Comparison of ENCODE assay signal across 4 cellular contexts in the genomic region with DNA sequence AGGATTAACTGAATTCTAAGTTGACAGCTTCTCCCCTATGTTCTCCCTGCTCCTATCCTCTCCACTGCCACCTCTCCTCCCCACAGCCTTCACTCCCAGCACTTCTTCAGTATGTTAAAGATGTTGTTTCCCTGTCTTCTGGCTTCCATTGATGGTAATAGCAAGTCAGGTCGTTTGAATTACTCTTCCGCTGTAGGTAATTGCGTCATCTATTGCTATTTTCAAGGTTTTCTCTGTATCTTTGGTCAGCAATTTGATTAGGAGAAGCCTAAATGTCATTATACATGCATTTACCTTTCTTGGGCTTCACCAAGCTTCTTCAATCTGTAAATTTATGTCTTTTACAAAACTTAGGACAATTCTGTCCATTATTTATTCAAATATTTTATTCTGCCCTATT.
TF ChIP-seq lines count a peak whose summit lies in the region.

No MANE protein-coding gene starts in this region.

TF ChIP-seq in HepG2, 621 proteins besides CTCF, POLR2A, EP300 and RAD21:
- TF ChIP-seq ATF7 (IDR thresholded peaks at IDR 0.05) (peak; percentile 69), ATF7 (CRISPR knock-in tag; IDR thresholded peaks at IDR 0.05) (no peak), JARID2 (CRISPR knock-in tag; IDR thresholded peaks at IDR 0.05; ENCODE audit: insufficient replicate concordance) (no peak), THYN1 (CRISPR knock-in tag; IDR thresholded peaks at IDR 0.05; ENCODE audit: borderline replicate concordance, low read depth) (no peak)
- TF ChIP-seq, protein P1, sequence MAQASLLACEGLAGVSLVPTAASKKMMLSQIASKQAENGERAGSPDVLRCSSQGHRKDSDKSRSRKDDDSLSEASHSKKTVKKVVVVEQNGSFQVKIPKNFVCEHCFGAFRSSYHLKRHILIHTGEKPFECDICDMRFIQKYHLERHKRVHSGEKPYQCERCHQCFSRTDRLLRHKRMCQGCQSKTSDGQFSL (CRISPR knock-in tag; IDR thresholded peaks at IDR 0.05), result no peak
TF ChIP-seq in HepG2: peak in this region for 1.

TF ChIP-seq in GM23338, 12 proteins besides CTCF, POLR2A, EP300 and RAD21 (continues in another document):
- no peak for TF ChIP-seq JUNB (IDR thresholded peaks at IDR 0.05; ENCODE audit: unreplicated experiment)
- no peak for TF ChIP-seq EZH2 (IDR thresholded peaks at IDR 0.05; ENCODE audit: low read depth, unreplicated experiment)
- no peak for TF ChIP-seq POLR2AphosphoS5 (IDR thresholded peaks at IDR 0.05; ENCODE audit: low read depth)
- TF ChIP-seq, protein P2, sequence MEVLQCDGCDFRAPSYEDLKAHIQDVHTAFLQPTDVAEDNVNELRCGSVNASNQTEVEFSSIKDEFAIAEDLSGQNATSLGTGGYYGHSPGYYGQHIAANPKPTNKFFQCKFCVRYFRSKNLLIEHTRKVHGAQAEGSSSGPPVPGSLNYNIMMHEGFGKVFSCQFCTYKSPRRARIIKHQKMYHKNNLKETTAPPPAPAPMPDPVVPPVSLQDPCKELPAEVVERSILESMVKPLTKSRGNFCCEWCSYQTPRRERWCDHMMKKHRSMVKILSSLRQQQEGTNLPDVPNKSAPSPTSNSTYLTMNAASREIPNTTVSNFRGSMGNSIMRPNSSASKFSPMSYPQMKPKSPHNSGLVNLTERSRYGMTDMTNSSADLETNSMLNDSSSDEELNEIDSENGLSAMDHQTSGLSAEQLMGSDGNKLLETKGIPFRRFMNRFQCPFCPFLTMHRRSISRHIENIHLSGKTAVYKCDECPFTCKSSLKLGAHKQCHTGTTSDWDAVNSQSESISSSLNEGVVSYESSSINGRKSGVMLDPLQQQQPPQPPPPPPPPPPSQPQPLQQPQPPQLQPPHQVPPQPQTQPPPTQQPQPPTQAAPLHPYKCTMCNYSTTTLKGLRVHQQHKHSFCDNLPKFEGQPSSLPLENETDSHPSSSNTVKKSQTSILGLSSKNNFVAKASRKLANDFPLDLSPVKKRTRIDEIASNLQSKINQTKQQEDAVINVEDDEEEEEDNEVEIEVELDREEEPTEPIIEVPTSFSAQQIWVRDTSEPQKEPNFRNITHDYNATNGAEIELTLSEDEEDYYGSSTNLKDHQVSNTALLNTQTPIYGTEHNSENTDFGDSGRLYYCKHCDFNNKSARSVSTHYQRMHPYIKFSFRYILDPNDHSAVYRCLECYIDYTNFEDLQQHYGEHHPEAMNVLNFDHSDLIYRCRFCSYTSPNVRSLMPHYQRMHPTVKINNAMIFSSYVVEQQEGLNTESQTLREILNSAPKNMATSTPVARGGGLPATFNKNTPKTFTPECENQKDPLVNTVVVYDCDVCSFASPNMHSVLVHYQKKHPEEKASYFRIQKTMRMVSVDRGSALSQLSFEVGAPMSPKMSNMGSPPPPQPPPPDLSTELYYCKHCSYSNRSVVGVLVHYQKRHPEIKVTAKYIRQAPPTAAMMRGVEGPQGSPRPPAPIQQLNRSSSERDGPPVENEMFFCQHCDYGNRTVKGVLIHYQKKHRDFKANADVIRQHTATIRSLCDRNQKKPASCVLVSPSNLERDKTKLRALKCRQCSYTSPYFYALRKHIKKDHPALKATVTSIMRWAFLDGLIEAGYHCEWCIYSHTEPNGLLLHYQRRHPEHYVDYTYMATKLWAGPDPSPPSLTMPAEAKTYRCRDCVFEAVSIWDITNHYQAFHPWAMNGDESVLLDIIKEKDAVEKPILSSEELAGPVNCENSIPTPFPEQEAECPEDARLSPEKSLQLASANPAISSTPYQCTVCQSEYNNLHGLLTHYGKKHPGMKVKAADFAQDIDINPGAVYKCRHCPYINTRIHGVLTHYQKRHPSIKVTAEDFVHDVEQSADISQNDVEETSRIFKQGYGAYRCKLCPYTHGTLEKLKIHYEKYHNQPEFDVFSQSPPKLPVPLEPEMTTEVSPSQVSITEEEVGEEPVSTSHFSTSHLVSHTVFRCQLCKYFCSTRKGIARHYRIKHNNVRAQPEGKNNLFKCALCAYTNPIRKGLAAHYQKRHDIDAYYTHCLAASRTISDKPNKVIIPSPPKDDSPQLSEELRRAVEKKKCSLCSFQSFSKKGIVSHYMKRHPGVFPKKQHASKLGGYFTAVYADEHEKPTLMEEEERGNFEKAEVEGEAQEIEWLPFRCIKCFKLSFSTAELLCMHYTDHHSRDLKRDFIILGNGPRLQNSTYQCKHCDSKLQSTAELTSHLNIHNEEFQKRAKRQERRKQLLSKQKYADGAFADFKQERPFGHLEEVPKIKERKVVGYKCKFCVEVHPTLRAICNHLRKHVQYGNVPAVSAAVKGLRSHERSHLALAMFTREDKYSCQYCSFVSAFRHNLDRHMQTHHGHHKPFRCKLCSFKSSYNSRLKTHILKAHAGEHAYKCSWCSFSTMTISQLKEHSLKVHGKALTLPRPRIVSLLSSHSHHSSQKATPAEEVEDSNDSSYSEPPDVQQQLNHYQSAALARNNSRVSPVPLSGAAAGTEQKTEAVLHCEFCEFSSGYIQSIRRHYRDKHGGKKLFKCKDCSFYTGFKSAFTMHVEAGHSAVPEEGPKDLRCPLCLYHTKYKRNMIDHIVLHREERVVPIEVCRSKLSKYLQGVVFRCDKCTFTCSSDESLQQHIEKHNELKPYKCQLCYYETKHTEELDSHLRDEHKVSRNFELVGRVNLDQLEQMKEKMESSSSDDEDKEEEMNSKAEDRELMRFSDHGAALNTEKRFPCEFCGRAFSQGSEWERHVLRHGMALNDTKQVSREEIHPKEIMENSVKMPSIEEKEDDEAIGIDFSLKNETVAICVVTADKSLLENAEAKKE (CRISPR knock-in tag; IDR thresholded peaks at IDR 0.05), result no peak
- no peak for TF ChIP-seq NANOG (IDR thresholded peaks at IDR 0.05; ENCODE audit: borderline replicate concordance)

TF ChIP-seq in H1, 55 proteins besides CTCF, POLR2A, EP300 and RAD21:
- peak; percentile 58; the same call in 1 of the 2 replicates for TF ChIP-seq CEBPB (IDR thresholded peaks at IDR 0.05; ENCODE audit: low read depth, low read length)
- no peak for TF ChIP-seq NRF1 (IDR thresholded peaks at IDR 0.05; ENCODE audit: low read depth, low read length)
TF ChIP-seq in H1: peak in this region for 1.

TF ChIP-seq in SK-N-SH, 30 proteins besides CTCF, POLR2A, EP300 and RAD21:
- no peak for TF ChIP-seq RXRA (IDR thresholded peaks at IDR 0.05; ENCODE audit: borderline replicate concordance, low read depth)
- no peak for TF ChIP-seq EZH2phosphoT487 (IDR thresholded peaks at IDR 0.05; ENCODE audit: borderline replicate concordance, low read depth)
- TF ChIP-seq TCF12 (IDR thresholded peaks at IDR 0.05), result no peak
- TF ChIP-seq MEF2A (IDR thresholded peaks at IDR 0.05; ENCODE audit: borderline replicate concordance, low read depth), result no peak
- TF ChIP-seq SMC3 (IDR thresholded peaks at IDR 0.05; ENCODE audit: low read depth, low read length), result no peak
- TF ChIP-seq, protein P3, sequence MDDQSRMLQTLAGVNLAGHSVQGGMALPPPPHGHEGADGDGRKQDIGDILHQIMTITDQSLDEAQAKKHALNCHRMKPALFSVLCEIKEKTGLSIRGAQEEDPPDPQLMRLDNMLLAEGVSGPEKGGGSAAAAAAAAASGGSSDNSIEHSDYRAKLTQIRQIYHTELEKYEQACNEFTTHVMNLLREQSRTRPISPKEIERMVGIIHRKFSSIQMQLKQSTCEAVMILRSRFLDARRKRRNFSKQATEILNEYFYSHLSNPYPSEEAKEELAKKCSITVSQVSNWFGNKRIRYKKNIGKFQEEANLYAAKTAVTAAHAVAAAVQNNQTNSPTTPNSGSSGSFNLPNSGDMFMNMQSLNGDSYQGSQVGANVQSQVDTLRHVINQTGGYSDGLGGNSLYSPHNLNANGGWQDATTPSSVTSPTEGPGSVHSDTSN (IDR thresholded peaks at IDR 0.05), result no peak
- no peak for TF ChIP-seq SIN3A (IDR thresholded peaks at IDR 0.05; ENCODE audit: borderline replicate concordance, low read depth, low read length)
- no peak for TF ChIP-seq GABPA (IDR thresholded peaks at IDR 0.05; ENCODE audit: low read depth)
- TF ChIP-seq FOXM1 (IDR thresholded peaks at IDR 0.05; ENCODE audit: low read depth), result no peak
